In the genomic region with DNA sequence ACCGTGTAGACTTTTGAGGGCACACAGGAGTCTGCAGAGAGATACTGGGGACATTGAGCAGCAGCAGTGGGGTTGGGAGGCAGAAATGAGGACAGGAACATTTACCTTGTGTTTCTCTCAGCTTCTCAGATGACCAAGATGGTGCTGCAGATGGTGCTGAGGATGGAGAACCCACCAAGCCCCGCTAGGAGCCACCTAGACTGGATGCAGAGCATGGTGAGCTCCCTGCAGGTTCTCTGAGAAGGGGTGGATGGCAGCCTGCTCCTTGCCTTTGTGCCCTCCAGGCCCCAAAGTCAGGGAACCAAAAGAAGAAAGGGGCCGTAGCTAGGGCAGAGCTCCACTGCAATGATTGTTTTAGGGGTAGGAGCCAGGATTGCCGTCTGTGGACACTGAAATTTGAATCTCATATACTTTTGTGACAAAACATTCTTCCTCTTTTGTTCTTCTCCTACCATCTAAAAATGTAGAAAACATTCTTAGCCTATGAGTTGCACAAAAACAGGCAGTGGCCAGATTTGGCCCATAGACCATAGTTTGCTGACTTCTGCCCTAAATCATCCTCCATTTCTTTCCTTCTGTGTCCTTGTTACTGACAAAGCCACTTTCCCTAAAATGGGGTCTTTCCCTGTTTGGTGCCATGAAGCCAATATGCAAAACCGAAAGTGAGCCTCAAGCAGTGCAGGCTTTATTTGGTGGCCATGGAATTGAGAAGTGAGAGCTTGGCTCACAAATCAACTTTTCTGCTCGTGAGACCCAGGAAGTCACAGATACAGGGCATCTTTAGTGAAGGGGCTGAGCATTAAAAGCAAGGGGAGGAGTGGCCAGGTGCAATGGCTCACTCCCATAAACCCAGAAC, we compare ENCODE assay signal across 30 cellular contexts. TPM values are rescaled to one million over a fixed set of nuclear protein-coding genes. Genes with fewer than 3 reads are reported as not detected.
DNase-seq lines count a peak whose midpoint lies in the region; ATAC-seq, FAIRE-seq and TF ChIP-seq lines count a peak whose summit lies in the region.
"Had no signal": no experiment of that assay in that cellular context is flagged by ENCODE, and none has a peak within 500 bp of the region (broad histone marks: within the 10 kb centered on the region; RNA-seq: fewer than 3 reads in every experiment).

No MANE protein-coding gene starts in this region.

- no peak for TF ChIP-seq RAD21 in K562 (CRISPR knock-in tag; conservative IDR thresholded peaks at IDR 0.05 in 1 of 2, IDR thresholded peaks at IDR 0.05 in 1 of 2)

- no peaks in the 10 kb centered on the region for H4K20me1 ChIP-seq in K562 (replicated peaks; ENCODE audit: control insufficient read depth, insufficient read depth, low read length)

- no peak overlapping the region for H2AFZ ChIP-seq in K562 (ENCODE audit: low read depth, low read length)
- H2AFZ ChIP-seq in trophoblast cell (ENCODE audit: insufficient read depth, low read length, poor library complexity) = no peak overlapping the region

- no peak overlapping the region for H2AK5ac ChIP-seq in trophoblast cell (ENCODE audit: low read length)

- H3K9me3 ChIP-seq in K562 (replicated peaks; ENCODE audit: control insufficient read depth, insufficient read depth, low read depth, low read length) (no peaks in the 10 kb centered on the region), trophoblast cell (ENCODE audit: insufficient read depth, low read depth, low read length) (peaks cover 5% of the 10 kb centered on the region)
- H3K9me3 ChIP-seq: testis, vagina had no signal

- no peak overlapping the region for H3K4me3 Mint-ChIP-seq in endothelial cell (ENCODE audit: unreplicated experiment)
- H3K4me3 Mint-ChIP-seq: activated naive CD8-positive, alpha-beta T cell; CD4-positive, CD25-positive, alpha-beta regulatory T cell had no signal

- H3K9me3 Mint-ChIP-seq in endothelial cell (ENCODE audit: unreplicated experiment) = no peaks in the 10 kb centered on the region
- H3K9me3 Mint-ChIP-seq: activated T-helper 2 cell treated with anti-CD3 and anti-CD28 coated beads, Interferon-gamma antibody, Interleukin-2, Interleukin-4, amounts not matched to agents 10 μg/mL and 5 μg/mL and 100 μg/mL, durations not matched to agents 14 hours and 24 hours and 36 hours; CD4-positive, CD25-positive, alpha-beta regulatory T cell had no signal

- H3K9ac ChIP-seq in K562 (ENCODE audit: insufficient read depth in 1 of 2, low read depth in 2 of 2, low read length in 2 of 2) (peak overlapping the region in 1 of 2 experiments; percentile 47; a peak in 1 of 4 replicates), trophoblast cell (ENCODE audit: low read length) (peak overlapping the region; percentile 6)
- H3K9ac ChIP-seq: KMS-11 had no signal

- H3K4me1 ChIP-seq in K562 (replicated peaks in 1 of 2; ENCODE audit: control insufficient read depth in 2 of 2, insufficient read depth in 2 of 2, low read length in 2 of 2) (peaks cover 4% of the 10 kb centered on the region in 2 experiments; a peak in 3 of 5 replicates), trophoblast cell (ENCODE audit: control insufficient read depth in 1 of 2, insufficient read depth in 2 of 2, low read length in 2 of 2) (peaks cover 3 to 4% of the 10 kb centered on the region in 2 experiments)
- H3K4me1 ChIP-seq: testis, vagina had no signal

- intact Hi-C loops in K562 (cut with micrococcal nuclease) = loop anchor here (10.0 kb wide), 1 partner anchor 434 kb away; a partner anchor contains a TSS

- no peak overlapping the region for H4K91ac ChIP-seq in trophoblast cell (ENCODE audit: low read depth, low read length)

- no peak overlapping the region for H3K18ac ChIP-seq in trophoblast cell (ENCODE audit: low read length)

- no peak overlapping the region for H2BK5ac ChIP-seq in trophoblast cell (ENCODE audit: low read depth, low read length, poor library complexity)

- peaks cover 7% of the 10 kb centered on the region for H3K27me3 Mint-ChIP-seq in endothelial cell (ENCODE audit: unreplicated experiment)
- H3K27me3 Mint-ChIP-seq: activated naive CD8-positive, alpha-beta T cell; CD4-positive, CD25-positive, alpha-beta regulatory T cell had no signal

- H2BK120ac ChIP-seq in trophoblast cell (ENCODE audit: insufficient read depth, low read length, poor library complexity) = no peak overlapping the region

- no TSS peak for BruUV-seq in K562 (replicated peaks; lab: Mats Ljungman, UMichigan)

- no peak overlapping the region for H3K4ac ChIP-seq in trophoblast cell (ENCODE audit: low read depth, low read length)

- FAIRE-seq in K562 (lab: Jason Lieb, UNC) = no peak
- FAIRE-seq: D721Med had no signal

- TF ChIP-seq CTCF in K562 (IDR thresholded peaks at IDR 0.05 in 2 of 3, conservative IDR thresholded peaks at IDR 0.05 in 1 of 3; ENCODE audit: insufficient read depth in 2 of 3, low read depth in 1 of 3, low read length in 3 of 3) = no peak
- TF ChIP-seq CTCF in endothelial cell (IDR thresholded peaks at IDR 0.05; ENCODE audit: unreplicated experiment) = no peak

- H3K27ac ChIP-seq in K562 (ENCODE audit: extremely low read depth, low read depth, low read length) (no peak overlapping the region), trophoblast cell (ENCODE audit: low read depth, low read length) (no peak overlapping the region)
- H3K27ac ChIP-seq: KMS-11, RWPE1, testis, vagina had no signal

- no peak overlapping the region for H2BK12ac ChIP-seq in trophoblast cell (ENCODE audit: low read length)

- 21% methylated on average over 6 of the region's 6 CpGs for WGBS in K562 (ENCODE audit: insufficient coverage, low coverage, missing lambda C conversion rate)
- WGBS in trophoblast cell (ENCODE audit: extremely low coverage, insufficient coverage, insufficient read length) = no CpG with 5 or more reads among the region's 6 CpGs

- in situ Hi-C loops in K562 (cut with MboI) = loop anchor here (10.0 to 25.0 kb wide), 3 partner anchors 503 to 1946 kb away; a partner anchor contains a TSS

- H3K27me3 ChIP-seq in K562 (ENCODE audit: control insufficient read depth in 2 of 2, insufficient read depth in 2 of 2, low read length in 2 of 2) = peaks cover 0 to 7% of the 10 kb centered on the region in 2 experiments; a peak in 1 of 5 replicates
- no peaks in the 10 kb centered on the region for H3K27me3 ChIP-seq in trophoblast cell (ENCODE audit: insufficient read depth, low read length)
- H3K27me3 ChIP-seq: testis, vagina had no signal

- H3K4me3 ChIP-seq in K562 = no peak overlapping the region
- no peak overlapping the region for H3K4me3 ChIP-seq in trophoblast cell (ENCODE audit: low read depth, low read length)
- H3K4me3 ChIP-seq: testis, vagina had no signal

- POLR2A ChIA-PET in K562 (lab: Yijun Ruan, JAX) = interaction anchor here (0.5 to 5.0 kb wide), 8 partner anchors 10 to 1236 kb away, joined by 3 to 23 read pairs (median 5); a partner anchor contains a TSS

- peaks cover 4% of the 10 kb centered on the region for H3K36me3 Mint-ChIP-seq in endothelial cell (ENCODE audit: low read depth, unreplicated experiment)

- H3K36me3 ChIP-seq in K562 (ENCODE audit: control insufficient read depth, insufficient read depth, low read length) (no peaks in the 10 kb centered on the region), trophoblast cell (ENCODE audit: control insufficient read depth in 1 of 2, insufficient read depth in 2 of 2, low read length in 2 of 2) (no peaks in the 10 kb centered on the region)

- CTCF ChIA-PET in K562 (lab: Yijun Ruan, JAX; ENCODE audit: low intra/inter-chr PET ratio) = no interaction called here

- H3K14ac ChIP-seq in trophoblast cell (ENCODE audit: low read length) = no peak overlapping the region

- TF ChIP-seq POLR2A in K562 (conservative IDR thresholded peaks at IDR 0.05) = no peak

- H3K4me2 ChIP-seq in K562 (ENCODE audit: insufficient read depth, low read length) (no peak overlapping the region), trophoblast cell (ENCODE audit: low read length) (no peak overlapping the region)
- H3K4me2 ChIP-seq: KMS-11 had no signal

- no peaks in the 10 kb centered on the region for H3K9me1 ChIP-seq in K562 (ENCODE audit: control insufficient read depth, insufficient read depth, low read length)

- H4K12ac ChIP-seq in trophoblast cell (ENCODE audit: low read depth, low read length) = no peak overlapping the region

- H4K8ac ChIP-seq in trophoblast cell (ENCODE audit: low read depth, low read length) = no peak overlapping the region

- H3K79me1 ChIP-seq in trophoblast cell (ENCODE audit: low read length) = no peaks in the 10 kb centered on the region

- no peak for TF ChIP-seq EP300 in K562 (IDR thresholded peaks at IDR 0.05; ENCODE audit: low read length)

- ATAC-seq in GM21447 (IDR thresholded peaks at IDR 0.05; ENCODE audit: unreplicated experiment) = peak; percentile 51
- peak; percentile 4; the same call in 1 of the 3 replicates for ATAC-seq in K562
- ATAC-seq: stimulated activated naive CD8-positive, alpha-beta T cell treated with anti-CD3 and anti-CD28 coated beads, Interleukin-15, Interleukin-2, amounts not matched to agents 100 U/mL and 50 U/mL, for 24 hours had no signal

- H3K23ac ChIP-seq in trophoblast cell (ENCODE audit: low read length) = no peak overlapping the region

- DNase-seq in EH (ENCODE audit: low read depth) (peak; percentile 63), K562 (ENCODE audit: extremely low read depth in 1 of 4, low spot score in 3 of 4) (no peak), trophoblast cell (no peak), GM19240 (ENCODE audit: insufficient read length, low spot score) (no peak), endothelial cell (ENCODE audit: low spot score) (no peak), NCI-H2227 (lab: John Stamatoyannopoulos, UW; ENCODE audit: unreplicated experiment) (no peak)
- no peak for DNase-seq in effector CD4-positive, alpha-beta T cell
- DNase-seq: activated CD4-positive, alpha-beta T cell treated with anti-CD3 and anti-CD28 coated beads, Interleukin-2, amount 50 U/mL, for 4 hours; activated CD8-positive, alpha-beta memory T cell treated with anti-CD3 and anti-CD28 coated beads, Interleukin-2, amount 50 U/mL, for 4 hours; CD4-positive, CD25-positive, alpha-beta regulatory T cell; H7; kidney glomerular epithelial cell; NCI-H1436; NCI-H2081 treated with DMSO at 0.1 percent for 48 hours; NCI-H446; NCI-H82; right cardiac atrium; stimulated activated CD4-positive, alpha-beta T cell treated with anti-CD3 and anti-CD28 coated beads, Interleukin-12 subunit alpha, Interleukin-12 subunit beta, amount 100 ng/mL, for 4 hours; stimulated activated CD4-positive, alpha-beta T cell treated with anti-CD3 and anti-CD28 coated beads, Interleukin-4, amount 100 ng/mL, for 1 hour; stimulated activated naive CD8-positive, alpha-beta T cell treated with anti-CD3 and anti-CD28 coated beads, Interleukin-15, Interleukin-2, amounts not matched to agents 100 U/mL and 50 U/mL, for 24 hours; testis had no signal

- H3K79me2 ChIP-seq in K562 (ENCODE audit: control insufficient read depth, insufficient read depth, low read length) (no peaks in the 10 kb centered on the region), trophoblast cell (ENCODE audit: control insufficient read depth, insufficient read depth, low read length, poor library complexity) (no peaks in the 10 kb centered on the region)

- H3K27ac Mint-ChIP-seq in endothelial cell (ENCODE audit: unreplicated experiment) = no peak overlapping the region
- H3K27ac Mint-ChIP-seq: activated naive CD8-positive, alpha-beta T cell; activated T-helper 2 cell treated with anti-CD3 and anti-CD28 coated beads, Interferon-gamma antibody, Interleukin-2, Interleukin-4, amounts not matched to agents 10 μg/mL and 5 μg/mL and 100 μg/mL, durations not matched to agents 14 hours and 24 hours and 36 hours; CD4-positive, CD25-positive, alpha-beta regulatory T cell had no signal

- H3K4me1 Mint-ChIP-seq in endothelial cell (ENCODE audit: unreplicated experiment) = peaks cover 4% of the 10 kb centered on the region
- H3K4me1 Mint-ChIP-seq: CD4-positive, CD25-positive, alpha-beta regulatory T cell had no signal

RNA-seq across cellular contexts. Expression of a gene that starts 11.9 kb away (rescaled TPM):
- total RNA-seq in K562 (2011; cell fraction: chromatin; rRNA removed; ENCODE audit: low replicate concordance) = 0.51 and 0.63 TPM in 2 replicates
- total RNA-seq in K562 (2011; cell fraction: nucleolus; rRNA removed) = 0.17 and 0.39 TPM in 2 replicates
- total RNA-seq in K562 (2011; cell fraction: nucleoplasm; rRNA removed) = not detected in 2 replicates
- not detected in 2 replicates for total RNA-seq in K562 (2014; rRNA removed)
- not detected in 2 replicates for total RNA-seq in K562 (2014; rRNA removed; fragmentation: Illumina TruSeq; extraction: Trizol)
- total RNA-seq in K562 (2015; rRNA removed; fragmentation: Illumina TruSeq; extraction: Trizol) = 0.18 TPM in 1 of 2 replicates, not detected in the other
- total RNA-seq in K562 (2021) = 0.16 and 0.25 TPM in 2 replicates
- polyA plus RNA-seq in K562 (2011; rRNA removed) = 0.11 and 0.15 TPM in 2 replicates
- 0.09 and 0.12 TPM in 2 replicates for polyA plus RNA-seq in K562 (2011; cell fraction: cytosol; rRNA removed)
- polyA plus RNA-seq in K562 (2011; cell fraction: nucleus; rRNA removed) = 0.41 and 0.63 TPM in 2 replicates
- polyA plus RNA-seq in K562 (2012) = 0.22 and 1.2 TPM in 2 replicates
- polyA plus RNA-seq in K562 (2014; fragmentation: Illumina TruSeq; extraction: Trizol) = 0.15 and 0.44 TPM in 2 replicates
- polyA plus RNA-seq in K562 (2014; fragmentation: Nextera tagmentation; extraction: Ambion mirVana) = under 1 TPM in 1 of 2 experiments, not detected in 1; 0.03 TPM
- 0.22 and 0.23 TPM in 2 replicates for polyA plus RNA-seq in K562 (2014; rRNA removed)
- not detected in 2 replicates for polyA minus RNA-seq in K562 (2011; rRNA and poly(A)+ RNA removed)
- not detected in 2 replicates for polyA minus RNA-seq in K562 (2011; cell fraction: cytosol; rRNA and poly(A)+ RNA removed)
- polyA minus RNA-seq in K562 (2011; cell fraction: nucleus; rRNA and poly(A)+ RNA removed) = not detected in 2 replicates
- polyA plus RNA-seq in trophoblast cell (2013) = 1.8 and 2.3 TPM in 2 replicates
- 0.21 TPM for total RNA-seq in endothelial cell (ENCODE audit: unreplicated experiment)
- total RNA-seq: Daoy, dermis microvascular lymphatic vessel endothelial cell had no signal
